ENCODE assay signal across 28 cellular contexts in the genomic region with DNA sequence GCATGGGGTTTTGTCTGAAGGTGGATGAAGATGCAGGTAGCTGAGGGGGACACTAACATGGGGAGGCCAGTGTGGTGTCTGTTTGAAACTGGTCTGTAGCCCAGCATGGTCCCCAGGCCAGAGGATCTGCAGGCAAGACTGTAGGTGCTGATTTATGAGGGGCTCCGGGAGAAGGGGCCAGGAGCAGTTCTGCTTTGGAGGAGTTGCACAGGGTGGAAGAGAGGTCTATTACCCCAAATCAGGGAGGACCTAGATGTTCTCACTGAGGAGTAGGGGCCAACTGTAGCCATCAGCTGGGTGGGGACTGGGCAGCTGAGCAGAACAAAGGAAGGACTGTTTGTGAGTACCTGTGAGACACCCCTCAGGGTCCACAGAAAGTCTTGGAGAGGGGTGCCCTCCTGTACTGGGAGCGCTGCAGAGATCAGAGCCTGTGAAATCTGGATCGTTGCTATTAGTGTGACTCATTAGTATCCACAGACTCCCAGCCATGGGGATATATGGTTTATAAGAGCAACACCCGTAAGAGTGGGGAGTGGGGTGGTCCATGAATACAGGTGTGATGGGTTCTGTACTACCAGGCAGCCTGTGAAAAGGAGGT.
"Had no signal": no experiment of that assay in that cellular context is flagged by ENCODE, and none has a peak within 500 bp of the region (broad histone marks: within the 10 kb centered on the region; RNA-seq: fewer than 3 reads in every experiment).

No MANE protein-coding gene starts in this region.

- H3K27ac ChIP-seq: left lung, lower lobe of right lung, pancreas, prostate gland, tibial nerve, uterus had no signal

- H3K4me3 ChIP-seq: left lung, lower lobe of right lung, pancreas, prostate gland, skin epidermis, tibial nerve, uterus had no signal

- H3K27ac Mint-ChIP-seq: natural killer cell; nephron progenitor cell; stimulated activated naive B cell treated with anti-CD40 and anti-IgM and Interleukin-4, amounts not matched to agents 10 μg/mL and 1 μg/mL and 100 μg/mL, for 72 hours; stimulated activated naive CD8-positive, alpha-beta T cell treated with anti-CD3 and anti-CD28 coated beads, Interleukin-15, Interleukin-2, amounts not matched to agents 100 ng/mL and 50 ng/mL, for 24 hours; type B pancreatic cell had no signal

- H3K36me3 ChIP-seq: left lung, lower lobe of right lung, pancreas, prostate gland, tibial nerve, uterus had no signal

- ATAC-seq: left colon; left lung; lower lobe of right lung; natural killer cell; right cardiac atrium; sciatic nerve; stimulated activated naive B cell treated with anti-CD40 and anti-IgM and Interleukin-4, amounts not matched to agents 10 μg/mL and 1 μg/mL and 100 μg/mL, for 72 hours had no signal

- H3K36me3 Mint-ChIP-seq: immature natural killer cell; natural killer cell; stimulated activated naive B cell treated with anti-CD40 and anti-IgM and Interleukin-4, amounts not matched to agents 10 μg/mL and 1 μg/mL and 100 μg/mL, for 72 hours; type B pancreatic cell had no signal

- H3K4me3 Mint-ChIP-seq: immature natural killer cell; natural killer cell; nephron progenitor cell; stimulated activated naive B cell treated with anti-CD40 and anti-IgM and Interleukin-4, amounts not matched to agents 10 μg/mL and 1 μg/mL and 100 μg/mL, for 72 hours; stimulated activated naive CD8-positive, alpha-beta T cell treated with anti-CD3 and anti-CD28 coated beads, Interleukin-15, Interleukin-2, amounts not matched to agents 100 ng/mL and 50 ng/mL, for 24 hours; type B pancreatic cell had no signal

- H3K9me3 ChIP-seq: left lung, lower lobe of right lung, pancreas, prostate gland, tibial nerve, uterus had no signal

- DNase-seq: hypothalamus; immature natural killer cell; kidney; left colon; left lung; lower lobe of right lung; mammary epithelial cell; mesenchymal stem cell; natural killer cell; nephron progenitor cell; nucleus accumbens; pancreas; posterior cingulate gyrus; retina; right cardiac atrium; stimulated activated CD4-positive, alpha-beta T cell treated with anti-CD3 and anti-CD28 coated beads, Interleukin-12 subunit alpha, Interleukin-12 subunit beta, amount 100 ng/mL, for 4 hours; stimulated activated CD4-positive, alpha-beta T cell treated with anti-CD3 and anti-CD28 coated beads, Interleukin-15, amount 100 ng/mL, for 24 hours; stimulated activated CD4-positive, alpha-beta T cell treated with anti-CD3 and anti-CD28 coated beads, Interleukin-2, amount 100 ng/mL, for 24 hours; stimulated activated CD4-positive, alpha-beta T cell treated with anti-CD3 and anti-CD28 coated beads, Interleukin-4, amount 100 ng/mL, for 1 hour; stimulated activated naive B cell treated with anti-CD40 and anti-IgM and Interleukin-4, amounts not matched to agents 10 μg/mL and 1 μg/mL and 100 μg/mL, for 72 hours; substantia nigra; uterus had no signal

- H3K9me3 Mint-ChIP-seq: immature natural killer cell; natural killer cell; stimulated activated naive CD8-positive, alpha-beta T cell treated with anti-CD3 and anti-CD28 coated beads, Interleukin-15, Interleukin-2, amounts not matched to agents 100 ng/mL and 50 ng/mL, for 24 hours; type B pancreatic cell had no signal

- H3K27me3 Mint-ChIP-seq: stimulated activated naive B cell treated with anti-CD40 and anti-IgM and Interleukin-4, amounts not matched to agents 10 μg/mL and 1 μg/mL and 100 μg/mL, for 72 hours; stimulated activated naive CD8-positive, alpha-beta T cell treated with anti-CD3 and anti-CD28 coated beads, Interleukin-15, Interleukin-2, amounts not matched to agents 100 ng/mL and 50 ng/mL, for 24 hours; type B pancreatic cell had no signal

- H3K4me1 ChIP-seq: prostate gland, uterus had no signal

- H3K27me3 ChIP-seq: left lung, pancreas, tibial nerve, uterus had no signal
